8 cellular contexts compared by ENCODE assay signal in genomic region chr10:125060851-125061556, GRCh38.
DNase-seq lines count a peak whose midpoint lies in the region; ATAC-seq and TF ChIP-seq lines count a peak whose summit lies in the region.

No MANE protein-coding gene starts in this region.

- CTCF ChIA-PET in SK-N-SH (lab: Yijun Ruan, JAX) = interaction anchor here (0.7 to 12.9 kb wide), 43 partner anchors 11 to 640 kb away, joined by 3 to 211 read pairs (median 5); no protein-coding TSS in a partner anchor

- intact Hi-C loops in CD14-positive monocyte (cut with micrococcal nuclease) = loop anchor here (5.0 kb wide), 2 partner anchors 86 to 96 kb away; no protein-coding TSS in a partner anchor

- peaks cover 78% of the 10 kb centered on the region for H4K20me1 ChIP-seq in SK-N-SH (ENCODE audit: insufficient read depth)

- no peak for ATAC-seq in GM21367 (IDR thresholded peaks at IDR 0.05; ENCODE audit: unreplicated experiment)
- no peak for ATAC-seq in GM18870 (IDR thresholded peaks at IDR 0.05; ENCODE audit: unreplicated experiment)

- peak overlapping the region; percentile 74 to 92 (median 90) for H3K27ac Mint-ChIP-seq in CD14-positive monocyte

- peaks cover 89% of the 10 kb centered on the region for H3K79me2 ChIP-seq in SK-N-SH (ENCODE audit: insufficient read depth)

- no peaks in the 10 kb centered on the region for H3K36me3 ChIP-seq in SK-N-SH (replicated peaks in 1 of 2; ENCODE audit: control insufficient read depth in 1 of 2, insufficient read depth in 2 of 2, low read length in 1 of 2)

- 21% methylated on average over 11 of the region's 19 CpGs for WGBS in SK-N-SH (ENCODE audit: low lambda C conversion rate)

- H3K27ac ChIP-seq in SK-N-SH (ENCODE audit: low read depth in 2 of 2, low read length in 1 of 2) = peak overlapping the region; percentile 51 to 52; a peak in 3 of 4 replicates

- POLR2A ChIA-PET in SK-N-SH (lab: Yijun Ruan, JAX) = interaction anchor here (1.0 kb wide), 1 partner anchor 68 kb away, joined by 3 read pairs; no protein-coding TSS in a partner anchor

- peaks cover 81% of the 10 kb centered on the region for H3K4me1 Mint-ChIP-seq in CD14-positive monocyte

- H3K4me3 ChIP-seq in HFF-Myc (replicated peaks; ENCODE audit: low read depth, low read length) (no peak overlapping the region), SK-N-SH (ENCODE audit: low read depth in 2 of 2, low read length in 1 of 2) (no peak overlapping the region)

- H3K9me2 ChIP-seq in SK-N-SH = no peaks in the 10 kb centered on the region

- TF ChIP-seq CTCF in CD14-positive monocyte (IDR thresholded peaks at IDR 0.05) (peak; percentile 87), HFF-Myc (IDR thresholded peaks at IDR 0.05; ENCODE audit: low read depth, low read length, missing control alignments) (peak; percentile 84), SK-N-SH (IDR thresholded peaks at IDR 0.05) (peak; percentile 88)

- 0 out of 2 replicates have a peak overlapping the region, but pooled peaks have one; percentile 13 for H3K9ac ChIP-seq in SK-N-SH

- DNase-seq in CD14-positive monocyte (ENCODE audit: low spot score) (peak; percentile 77), HFF-Myc (ENCODE audit: extremely low read depth, low read depth) (no peak), SK-N-SH (peak; percentile 86), cerebellum (ENCODE audit: low spot score) (peak; percentile 67), kidney tubule cell (ENCODE audit: low spot score) (peak; percentile 79)
- peak; percentile 32 for DNase-seq in stimulated activated CD4-positive, alpha-beta T cell treated with anti-CD3 and anti-CD28 coated beads, Interleukin-12 subunit alpha, Interleukin-12 subunit beta, amount 100 ng/mL, for 4 hours

- peak overlapping the region in 1 of 2 donors; percentile 82 for H3K4me3 Mint-ChIP-seq in CD14-positive monocyte

- peaks cover 35 to 43% of the 10 kb centered on the region in 2 donors for H3K36me3 Mint-ChIP-seq in CD14-positive monocyte

- H3K9me3 Mint-ChIP-seq in CD14-positive monocyte = no peaks in the 10 kb centered on the region

- H3K27me3 ChIP-seq in SK-N-SH (ENCODE audit: insufficient read depth) = no peaks in the 10 kb centered on the region

- peaks cover 48 to 62% of the 10 kb centered on the region in 2 experiments for H3K4me1 ChIP-seq in SK-N-SH (ENCODE audit: control insufficient read depth in 1 of 2, insufficient read depth in 2 of 2, low read depth in 1 of 2, low read length in 1 of 2)

- peak; percentile 87 for TF ChIP-seq RAD21 in SK-N-SH (IDR thresholded peaks at IDR 0.05; ENCODE audit: low read length)

- H3K9me3 ChIP-seq in SK-N-SH = no peaks in the 10 kb centered on the region

- TF ChIP-seq EP300 in SK-N-SH (IDR thresholded peaks at IDR 0.05; ENCODE audit: borderline replicate concordance in 1 of 2, low read depth in 1 of 2, low read length in 1 of 2) = no peak

- peaks cover 6% of the 10 kb centered on the region for H3F3A ChIP-seq in SK-N-SH (replicated peaks; ENCODE audit: insufficient read depth)

- H3K4me2 ChIP-seq in SK-N-SH = peak overlapping the region; percentile 43; the same call in 1 of the 2 replicates

- H2AFZ ChIP-seq in SK-N-SH (ENCODE audit: low read depth) = no peak overlapping the region

- peaks cover 0 to 6% (median 2%) of the 10 kb centered on the region in 3 donors for H3K27me3 Mint-ChIP-seq in CD14-positive monocyte (ENCODE audit: low read depth in 3 of 3)

TF ChIP-seq in SK-N-SH, 30 proteins besides CTCF, POLR2A, EP300 and RAD21:
- TF ChIP-seq SMC3 (IDR thresholded peaks at IDR 0.05; ENCODE audit: low read depth, low read length) (peak; percentile 86), USF1 (IDR thresholded peaks at IDR 0.05; ENCODE audit: borderline replicate concordance, low read depth) (no peak), REST (IDR thresholded peaks at IDR 0.05; ENCODE audit: low read depth, low read length) (no peak), RXRA (IDR thresholded peaks at IDR 0.05; ENCODE audit: borderline replicate concordance, low read depth) (no peak), SIN3A (IDR thresholded peaks at IDR 0.05; ENCODE audit: borderline replicate concordance, low read depth, low read length) (no peak), RCOR1 (IDR thresholded peaks at IDR 0.05; ENCODE audit: low read length) (no peak), ELF1 (IDR thresholded peaks at IDR 0.05) (no peak), MXI1 (IDR thresholded peaks at IDR 0.05; ENCODE audit: low read depth, low read length) (0 out of 2 replicates have a peak, but pooled peaks have one; percentile 25), FOSL2 (IDR thresholded peaks at IDR 0.05; ENCODE audit: borderline replicate concordance, low read depth) (no peak), FOXM1 (IDR thresholded peaks at IDR 0.05; ENCODE audit: low read depth) (no peak)
- TF ChIP-seq, protein P1, sequence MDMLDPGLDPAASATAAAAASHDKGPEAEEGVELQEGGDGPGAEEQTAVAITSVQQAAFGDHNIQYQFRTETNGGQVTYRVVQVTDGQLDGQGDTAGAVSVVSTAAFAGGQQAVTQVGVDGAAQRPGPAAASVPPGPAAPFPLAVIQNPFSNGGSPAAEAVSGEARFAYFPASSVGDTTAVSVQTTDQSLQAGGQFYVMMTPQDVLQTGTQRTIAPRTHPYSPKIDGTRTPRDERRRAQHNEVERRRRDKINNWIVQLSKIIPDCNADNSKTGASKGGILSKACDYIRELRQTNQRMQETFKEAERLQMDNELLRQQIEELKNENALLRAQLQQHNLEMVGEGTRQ (IDR thresholded peaks at IDR 0.05; ENCODE audit: borderline replicate concordance, low read depth, low read length) = no peak
- TF ChIP-seq, protein P2, sequence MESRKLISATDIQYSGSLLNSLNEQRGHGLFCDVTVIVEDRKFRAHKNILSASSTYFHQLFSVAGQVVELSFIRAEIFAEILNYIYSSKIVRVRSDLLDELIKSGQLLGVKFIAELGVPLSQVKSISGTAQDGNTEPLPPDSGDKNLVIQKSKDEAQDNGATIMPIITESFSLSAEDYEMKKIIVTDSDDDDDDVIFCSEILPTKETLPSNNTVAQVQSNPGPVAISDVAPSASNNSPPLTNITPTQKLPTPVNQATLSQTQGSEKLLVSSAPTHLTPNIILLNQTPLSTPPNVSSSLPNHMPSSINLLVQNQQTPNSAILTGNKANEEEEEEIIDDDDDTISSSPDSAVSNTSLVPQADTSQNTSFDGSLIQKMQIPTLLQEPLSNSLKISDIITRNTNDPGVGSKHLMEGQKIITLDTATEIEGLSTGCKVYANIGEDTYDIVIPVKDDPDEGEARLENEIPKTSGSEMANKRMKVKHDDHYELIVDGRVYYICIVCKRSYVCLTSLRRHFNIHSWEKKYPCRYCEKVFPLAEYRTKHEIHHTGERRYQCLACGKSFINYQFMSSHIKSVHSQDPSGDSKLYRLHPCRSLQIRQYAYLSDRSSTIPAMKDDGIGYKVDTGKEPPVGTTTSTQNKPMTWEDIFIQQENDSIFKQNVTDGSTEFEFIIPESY (IDR thresholded peaks at IDR 0.05; ENCODE audit: borderline replicate concordance, low read depth) = no peak
TF ChIP-seq in SK-N-SH: peak in this region for 2.
